In genomic region chr10:7988985-7989384, GRCh38 we compare ENCODE assay signal across 1 cellular context.
TF ChIP-seq lines count a peak whose summit lies in the region.

No MANE protein-coding gene starts in this region.

TF ChIP-seq in H1, 55 proteins besides CTCF, POLR2A, EP300 and RAD21 (continued from another document):
- TF ChIP-seq E2F6 (IDR thresholded peaks at IDR 0.05) (no peak), USF2 (IDR thresholded peaks at IDR 0.05; ENCODE audit: low read length) (peak; percentile 62), SUZ12 (IDR thresholded peaks at IDR 0.05; ENCODE audit: low read length) (no peak)
TF ChIP-seq in H1: peak in this region for 1.
